Comparison of ENCODE assay signal across 8 cellular contexts in genomic region chr10:77801474-77802238, GRCh38.
DNase-seq lines count a peak whose midpoint lies in the region; TF ChIP-seq lines count a peak whose summit lies in the region.

No MANE protein-coding gene starts in this region.

- H3K79me2 ChIP-seq in MM.1S (ENCODE audit: low read length), result no peaks in the 10 kb centered on the region

- H3K9me2 ChIP-seq in MM.1S (replicated peaks; ENCODE audit: insufficient read depth, low read length), result no peaks in the 10 kb centered on the region

- no peaks in the 10 kb centered on the region for H3K9me3 ChIP-seq in MM.1S (replicated peaks; ENCODE audit: insufficient read depth, low read length)

- no peaks in the 10 kb centered on the region for H3K27me3 ChIP-seq in MM.1S (replicated peaks; ENCODE audit: insufficient read depth, low read length)
- H3K27me3 ChIP-seq in brain microvascular endothelial cell (replicated peaks), result no peaks in the 10 kb centered on the region

- in situ Hi-C loops in brain microvascular endothelial cell (cut with HindIII; ENCODE audit: low pct_ligation_motif_present, low sequenced_read_pairs), result no loop called here

- H3K4me2 ChIP-seq in MM.1S (ENCODE audit: low read depth, low read length), result peak overlapping the region; percentile 71

- H2AFZ ChIP-seq in MM.1S (ENCODE audit: low read length), result peak overlapping the region; percentile 2; the same call in 1 of the 2 replicates

- H3K9ac ChIP-seq in MM.1S (ENCODE audit: low read length), result peak overlapping the region; percentile 50

- peaks cover 32% of the 10 kb centered on the region for H3K4me1 ChIP-seq in MM.1S (ENCODE audit: low read length)

- H3K36me3 ChIP-seq in MM.1S (replicated peaks; ENCODE audit: insufficient read depth, low read length) (no peaks in the 10 kb centered on the region; the same call in 1 of the 2 replicates), brain microvascular endothelial cell (replicated peaks) (peaks cover 27% of the 10 kb centered on the region)

- peak overlapping the region; percentile 90 for H3K27ac ChIP-seq in MM.1S (ENCODE audit: low read length)
- H3K27ac ChIP-seq in brain microvascular endothelial cell, result no peak overlapping the region

- H4K20me1 ChIP-seq in MM.1S (ENCODE audit: insufficient read depth, low read length), result no peaks in the 10 kb centered on the region

- DNase-seq in NK-92 treated with Interleukin-12 subunit alpha and Interleukin-12 subunit beta, amount 100 ng/mL, for 24 hours (lab: John Stamatoyannopoulos, UW), result peak; percentile 63
- no peak for DNase-seq in NK-92 (lab: John Stamatoyannopoulos, UW; ENCODE audit: unreplicated experiment)
- peak; percentile 87 for DNase-seq in MM.1S
- peak; percentile 10 for DNase-seq in brain microvascular endothelial cell
- DNase-seq in stimulated activated CD8-positive, alpha-beta memory T cell treated with anti-CD3 and anti-CD28 coated beads, Interleukin-2, amount 100 ng/mL, for 48 hours (ENCODE audit: low read depth in 2 of 2), result peak; percentile 46
- DNase-seq in HuH-7 (ENCODE audit: low spot score), result no peak
- no peak for DNase-seq in COLO829 (ENCODE audit: low spot score)
- DNase-seq in DMS79 treated with DMSO at 0.1 percent for 48 hours (lab: John Stamatoyannopoulos, UW), result no peak

- peaks cover 24% of the 10 kb centered on the region for H3F3A ChIP-seq in MM.1S (ENCODE audit: insufficient read depth, low read length)

- TF ChIP-seq CTCF in MM.1S (IDR thresholded peaks at IDR 0.05; ENCODE audit: low read length) (no peak), brain microvascular endothelial cell (IDR thresholded peaks at IDR 0.05; ENCODE audit: low read depth, low read length, missing control alignments) (no peak)

- H3K4me3 ChIP-seq in MM.1S (ENCODE audit: low read length), result peak overlapping the region; percentile 20
- H3K4me3 ChIP-seq in brain microvascular endothelial cell (ENCODE audit: low read depth, low read length), result no peak overlapping the region

Comparison
In these comparisons a context has a peak if more than half of its experiments do, and no peak if none do; other contexts are left out.
1. DNase-seq: peak in NK-92 treated with Interleukin-12 subunit alpha and Interleukin-12 subunit beta, amount 100 ng/mL, for 24 hours (single experiment), MM.1S (single experiment), brain microvascular endothelial cell (single experiment) and stimulated activated CD8-positive, alpha-beta memory T cell treated with anti-CD3 and anti-CD28 coated beads, Interleukin-2, amount 100 ng/mL, for 48 hours (2 of 2); none in NK-92 (single experiment), HuH-7 (single experiment), COLO829 (single experiment) and DMS79 treated with DMSO at 0.1 percent for 48 hours (single experiment).